In the genomic region with DNA sequence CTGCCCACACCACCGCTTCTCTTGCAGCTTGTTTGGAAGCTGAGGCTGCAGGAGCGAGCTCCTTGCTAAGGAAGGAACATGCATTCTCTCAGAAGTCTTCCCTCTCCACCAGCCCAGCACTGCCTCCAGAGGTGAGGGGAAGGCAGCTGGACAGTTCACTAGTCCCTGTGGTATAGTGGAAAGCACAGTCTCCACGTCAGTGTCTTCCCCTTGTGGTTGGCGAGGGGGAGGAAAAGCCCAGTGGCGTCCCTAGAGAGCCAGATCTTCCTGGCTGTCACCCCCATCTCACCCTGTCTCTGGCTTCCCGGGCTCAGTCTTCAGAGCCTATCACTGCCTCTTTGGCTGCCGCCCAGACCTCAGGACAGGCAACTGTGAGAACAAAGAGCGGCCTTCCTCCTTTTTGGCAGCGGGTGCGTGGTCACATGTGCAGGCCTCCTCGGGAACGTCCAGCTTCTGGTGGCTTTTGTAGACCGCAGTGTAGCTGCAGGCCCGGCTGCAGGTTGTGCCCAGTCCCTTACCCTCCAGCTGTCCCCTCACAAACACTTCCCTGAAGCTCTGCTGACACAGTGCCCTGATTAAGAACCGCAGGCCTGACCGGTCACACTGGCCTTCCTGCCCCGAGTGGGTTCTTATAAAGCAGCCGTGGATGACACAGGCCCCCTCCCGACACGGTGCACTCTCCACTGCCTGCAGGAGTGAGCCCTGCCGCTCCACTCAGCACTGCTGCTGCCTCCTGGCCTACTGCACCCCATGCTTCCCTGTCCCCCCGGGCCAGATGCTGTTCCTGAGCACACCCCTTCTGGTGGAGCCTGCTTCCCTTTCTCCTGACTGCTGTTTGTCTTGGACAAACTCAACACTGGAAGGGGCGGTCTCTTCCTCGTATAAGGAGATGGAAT, we compare ENCODE assay signal across 9 cellular contexts.
A peak's percentile ranks its signal among the peaks of the same experiment; 100 is the strongest.
DNase-seq lines count a peak whose midpoint lies in the region; ATAC-seq and TF ChIP-seq lines count a peak whose summit lies in the region.
"Had no signal": no experiment of that assay in that cellular context is flagged by ENCODE, and none has a peak within 500 bp of the region (broad histone marks: within the 10 kb centered on the region; RNA-seq: fewer than 3 reads in every experiment).

No MANE protein-coding gene starts in this region.

- peaks cover 17 to 30% of the 10 kb centered on the region in 2 donors for H3K27me3 Mint-ChIP-seq in stimulated activated naive B cell treated with anti-CD40 and anti-IgM and Interleukin-4, amounts not matched to agents 10 μg/mL and 1 μg/mL and 100 μg/mL, for 72 hours

- intact Hi-C loops in body of pancreas (cut with DNase I) (no loop called here), left colon (cut with DNase I, micrococcal nuclease) (no loop called here)

- peak in 6 of 7 experiments; percentile 11 to 63 (median 52) for TF ChIP-seq CTCF in body of pancreas (IDR thresholded peaks at IDR 0.05)

- 16 to 20% methylated on average over 24 of the region's 24 CpGs for WGBS in body of pancreas, 2 donors

- H3K36me3 ChIP-seq in body of pancreas (replicated peaks in 1 of 2; ENCODE audit: insufficient read depth in 1 of 2, low read depth in 2 of 2), result no peaks in the 10 kb centered on the region

- H3K4me1 ChIP-seq in body of pancreas, result peaks cover 52% of the 10 kb centered on the region

- H3K27me3 ChIP-seq in body of pancreas, result no peaks in the 10 kb centered on the region

- ATAC-seq in GM18502 (IDR thresholded peaks at IDR 0.05; ENCODE audit: poor library complexity, unreplicated experiment), result peak; percentile 58
- peak; percentile 81 for ATAC-seq in body of pancreas
- peak; percentile 45 for ATAC-seq in left colon
- ATAC-seq in stimulated activated naive B cell treated with anti-CD40 and anti-IgM and Interleukin-4, amounts not matched to agents 10 μg/mL and 1 μg/mL and 100 μg/mL, for 72 hours (replicated peaks), result peak; percentile 64 to 74

- H3K9me3 ChIP-seq in body of pancreas, result no peaks in the 10 kb centered on the region

- H3K4me1 Mint-ChIP-seq in stimulated activated naive B cell treated with anti-CD40 and anti-IgM and Interleukin-4, amounts not matched to agents 10 μg/mL and 1 μg/mL and 100 μg/mL, for 72 hours, result peaks cover 29 to 48% of the 10 kb centered on the region in 2 donors

- H3K4me3 ChIP-seq in body of pancreas, result no peak overlapping the region
- H3K4me3 ChIP-seq: PC-9 had no signal

- in situ Hi-C loops in KBM-7 (cut with MboI; ENCODE audit: low pct_unique_long_range_greater_than_20kb, low sequenced_read_pairs) (no loop called here), ACHN (cut with HindIII; ENCODE audit: low pct_ligation_motif_present, low pct_unique_long_range_greater_than_20kb, low sequenced_read_pairs) (no loop called here)

- peak overlapping the region; percentile 66 to 83 (median 74) for H3K27ac ChIP-seq in body of pancreas
- H3K27ac ChIP-seq: PC-9 had no signal

- peak; percentile 92 for DNase-seq in KBM-7
- DNase-seq in body of pancreas, result peak; percentile 77 to 91 (median 89)
- peak; percentile 57 to 78 for DNase-seq in left colon
- DNase-seq in stimulated activated naive B cell treated with anti-CD40 and anti-IgM and Interleukin-4, amounts not matched to agents 10 μg/mL and 1 μg/mL and 100 μg/mL, for 72 hours, result peak; percentile 37
- no peak for DNase-seq in DMS53 (lab: John Stamatoyannopoulos, UW)
- no peak for DNase-seq in ACHN
- DNase-seq in NCI-H146 treated with DMSO at 0.1 percent for 48 hours (lab: John Stamatoyannopoulos, UW; ENCODE audit: unreplicated experiment), result no peak

- peak overlapping the region; percentile 52 to 55 for H3K4me3 Mint-ChIP-seq in stimulated activated naive B cell treated with anti-CD40 and anti-IgM and Interleukin-4, amounts not matched to agents 10 μg/mL and 1 μg/mL and 100 μg/mL, for 72 hours

- H3K36me3 Mint-ChIP-seq in stimulated activated naive B cell treated with anti-CD40 and anti-IgM and Interleukin-4, amounts not matched to agents 10 μg/mL and 1 μg/mL and 100 μg/mL, for 72 hours, result no peaks in the 10 kb centered on the region

- TF ChIP-seq POLR2A in body of pancreas (IDR thresholded peaks at IDR 0.05), result peak in 1 of 3 donors; percentile 32

- no peaks in the 10 kb centered on the region for H3K9me3 Mint-ChIP-seq in stimulated activated naive B cell treated with anti-CD40 and anti-IgM and Interleukin-4, amounts not matched to agents 10 μg/mL and 1 μg/mL and 100 μg/mL, for 72 hours

- peak overlapping the region; percentile 42 for H3K27ac Mint-ChIP-seq in stimulated activated naive B cell treated with anti-CD40 and anti-IgM and Interleukin-4, amounts not matched to agents 10 μg/mL and 1 μg/mL and 100 μg/mL, for 72 hours

Comparison
In these comparisons a context has a peak if more than half of its experiments do, and no peak if none do; other contexts are left out.
1. DNase-seq: peak in KBM-7 (single experiment), body of pancreas (4 of 4), left colon (2 of 2) and stimulated activated naive B cell treated with anti-CD40 and anti-IgM and Interleukin-4, amounts not matched to agents 10 μg/mL and 1 μg/mL and 100 μg/mL, for 72 hours (single experiment); none in DMS53 (single experiment), ACHN (single experiment) and NCI-H146 treated with DMSO at 0.1 percent for 48 hours (single experiment).
2. Peak in every context shown above with its lines, with median percentiles within 50 percentile points of each other: ATAC-seq.